ENCODE assay signal across 1 cellular context in the genomic region with DNA sequence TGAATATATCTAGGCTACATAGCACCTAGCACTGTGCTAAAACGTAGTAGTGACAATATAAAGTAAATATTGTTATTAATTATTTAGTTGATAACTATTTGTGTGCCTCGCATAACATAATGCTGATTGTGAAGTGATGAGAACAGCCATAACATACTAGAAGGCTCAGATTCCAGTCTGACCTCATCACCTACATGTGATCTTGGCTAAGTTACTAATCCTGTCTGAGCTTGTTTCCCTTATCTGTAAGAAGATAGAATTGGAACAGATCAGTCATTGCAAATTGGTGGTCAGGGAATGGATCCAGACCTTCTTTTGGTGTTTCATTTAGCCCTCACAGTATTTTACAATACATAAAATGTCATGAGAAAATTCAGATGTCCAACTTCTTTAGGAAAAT.
TF ChIP-seq lines count a peak whose summit lies in the region.

No MANE protein-coding gene starts in this region.

TF ChIP-seq in H1, 55 proteins besides CTCF, POLR2A, EP300 and RAD21 (continued from another document):
- TF ChIP-seq, protein P1, sequence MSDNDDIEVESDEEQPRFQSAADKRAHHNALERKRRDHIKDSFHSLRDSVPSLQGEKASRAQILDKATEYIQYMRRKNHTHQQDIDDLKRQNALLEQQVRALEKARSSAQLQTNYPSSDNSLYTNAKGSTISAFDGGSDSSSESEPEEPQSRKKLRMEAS (IDR thresholded peaks at IDR 0.05), result no peak
- TF ChIP-seq SP1 (IDR thresholded peaks at IDR 0.05; ENCODE audit: low read depth, low read length) (no peak), JUN (IDR thresholded peaks at IDR 0.05; ENCODE audit: low read depth, low read length) (no peak), SIX5 (IDR thresholded peaks at IDR 0.05; ENCODE audit: low read depth, low read length) (no peak), ATF3 (IDR thresholded peaks at IDR 0.05; ENCODE audit: insufficient read depth, low read depth, low read length) (no peak), NRF1 (IDR thresholded peaks at IDR 0.05; ENCODE audit: low read depth, low read length) (no peak), CBX5 (IDR thresholded peaks at IDR 0.05; ENCODE audit: low read depth, low read length) (no peak), ASH2L (IDR thresholded peaks at IDR 0.05; ENCODE audit: low read length) (no peak)
- TF ChIP-seq, protein P2, sequence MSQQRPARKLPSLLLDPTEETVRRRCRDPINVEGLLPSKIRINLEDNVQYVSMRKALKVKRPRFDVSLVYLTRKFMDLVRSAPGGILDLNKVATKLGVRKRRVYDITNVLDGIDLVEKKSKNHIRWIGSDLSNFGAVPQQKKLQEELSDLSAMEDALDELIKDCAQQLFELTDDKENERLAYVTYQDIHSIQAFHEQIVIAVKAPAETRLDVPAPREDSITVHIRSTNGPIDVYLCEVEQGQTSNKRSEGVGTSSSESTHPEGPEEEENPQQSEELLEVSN (IDR thresholded peaks at IDR 0.05), result no peak
